In the genomic region with DNA sequence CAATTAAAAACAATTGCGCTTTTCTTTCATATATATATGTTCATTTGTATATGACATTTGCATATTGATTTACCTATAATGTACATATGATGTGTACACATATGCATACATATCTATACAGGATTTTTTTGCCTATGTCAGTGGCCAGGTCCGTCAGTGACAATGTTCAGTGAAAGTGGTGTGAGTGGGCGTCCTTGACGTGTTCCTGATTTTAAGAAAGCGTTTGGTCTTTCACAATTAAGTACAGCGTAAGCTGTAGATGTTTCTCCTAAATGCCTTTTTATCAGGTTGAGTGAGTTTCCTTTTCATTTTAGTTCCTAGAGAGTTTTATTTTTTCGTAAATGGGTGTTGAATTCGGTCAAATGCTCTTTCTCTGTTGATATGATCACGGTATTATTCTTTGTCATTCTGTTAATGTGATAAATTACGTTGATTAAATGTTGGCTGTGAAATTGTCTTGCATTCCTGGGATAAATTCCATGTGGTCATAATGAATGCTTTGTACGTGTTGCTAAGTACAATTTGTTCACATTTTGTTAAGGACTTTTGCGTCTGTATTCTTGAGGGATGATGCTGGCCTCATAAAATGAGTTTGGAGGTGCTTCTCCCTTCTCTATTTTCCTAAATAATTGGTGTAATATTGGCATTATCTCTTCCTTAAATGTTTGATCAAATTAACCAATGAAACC, we compare ENCODE assay signal across 1 cellular context.
TF ChIP-seq lines count a peak whose summit lies in the region.

No MANE protein-coding gene starts in this region.

TF ChIP-seq in endothelial cell of umbilical vein, 7 proteins besides CTCF, POLR2A, EP300 and RAD21 (continued from another document):
- TF ChIP-seq POLR2AphosphoS5 (IDR thresholded peaks at IDR 0.05; ENCODE audit: insufficient read depth, low read depth, low read length), result no peak
